Comparison of ENCODE assay signal across 14 cellular contexts in genomic region chr1:169307176-169307575, GRCh38.
DNase-seq lines count a peak whose midpoint lies in the region; ATAC-seq and TF ChIP-seq lines count a peak whose summit lies in the region.
"Had no signal": no experiment of that assay in that cellular context is flagged by ENCODE, and none has a peak within 500 bp of the region (broad histone marks: within the 10 kb centered on the region; RNA-seq: fewer than 3 reads in every experiment).

No MANE protein-coding gene starts in this region.

- WGBS in spleen, 5 donors: 96 to 100% (median 98%) methylated on average over 1 of the region's 1 CpG

- H3K27me3 ChIP-seq in SJCRH30 (no peaks in the 10 kb centered on the region), spleen (replicated peaks in 1 of 7) (no peaks in the 10 kb centered on the region)
- H3K27me3 ChIP-seq: SJSA1 had no signal

- no peak for ATAC-seq in HG02981 (IDR thresholded peaks at IDR 0.05; ENCODE audit: unreplicated experiment)
- no peak for ATAC-seq in GM19023 (IDR thresholded peaks at IDR 0.05; ENCODE audit: unreplicated experiment)
- ATAC-seq: CD8-positive, alpha-beta T cell had no signal

- TF ChIP-seq CTCF in spleen (IDR thresholded peaks at IDR 0.05 in 8 of 11, conservative IDR thresholded peaks at IDR 0.05 in 3 of 11): no peak

- DNase-seq in DMS153 (lab: John Stamatoyannopoulos, UW) (peak; percentile 61), DMS53 (lab: John Stamatoyannopoulos, UW) (peak; percentile 62), NCI-H1930 (lab: John Stamatoyannopoulos, UW) (peak; percentile 16 to 51), SJCRH30 (peak; percentile 29 to 88), spleen (no peak)
- DNase-seq: CD8-positive, alpha-beta T cell; NCI-H2029; NCI-H446 treated with DMSO at 0.1 percent for 48 hours; T-helper 9 cell had no signal

- H3K4me3 ChIP-seq in SJCRH30: no peak overlapping the region
- H3K4me3 ChIP-seq in spleen: no peak overlapping the region
- H3K4me3 ChIP-seq: HAP-1, SJSA1 had no signal

- H3K27ac ChIP-seq in SJCRH30 (peak overlapping the region; percentile 81), spleen (no peak overlapping the region)
- H3K27ac ChIP-seq: RWPE1, SJSA1 had no signal

- TF ChIP-seq POLR2A in spleen (IDR thresholded peaks at IDR 0.05): no peak

- intact Hi-C loops in spleen (cut with DNase I; ENCODE audit: low total_unique reads): no loop called here

- no peaks in the 10 kb centered on the region for H3K36me3 ChIP-seq in SJCRH30
- peaks cover 0 to 23% (median 0%) of the 10 kb centered on the region in 6 donors for H3K36me3 ChIP-seq in spleen
- H3K36me3 ChIP-seq: HAP-1 had no signal

- H3K9me3 ChIP-seq in SJCRH30 (replicated peaks) (peaks cover 4% of the 10 kb centered on the region), spleen (no peaks in the 10 kb centered on the region)
- H3K9me3 ChIP-seq: HAP-1, SJSA1 had no signal

- peaks cover 22% of the 10 kb centered on the region for H3K4me1 ChIP-seq in SJCRH30
- H3K4me1 ChIP-seq in spleen: peaks cover 0 to 6% (median 0%) of the 10 kb centered on the region in 6 donors
